8 cellular contexts compared by ENCODE assay signal in the genomic region with DNA sequence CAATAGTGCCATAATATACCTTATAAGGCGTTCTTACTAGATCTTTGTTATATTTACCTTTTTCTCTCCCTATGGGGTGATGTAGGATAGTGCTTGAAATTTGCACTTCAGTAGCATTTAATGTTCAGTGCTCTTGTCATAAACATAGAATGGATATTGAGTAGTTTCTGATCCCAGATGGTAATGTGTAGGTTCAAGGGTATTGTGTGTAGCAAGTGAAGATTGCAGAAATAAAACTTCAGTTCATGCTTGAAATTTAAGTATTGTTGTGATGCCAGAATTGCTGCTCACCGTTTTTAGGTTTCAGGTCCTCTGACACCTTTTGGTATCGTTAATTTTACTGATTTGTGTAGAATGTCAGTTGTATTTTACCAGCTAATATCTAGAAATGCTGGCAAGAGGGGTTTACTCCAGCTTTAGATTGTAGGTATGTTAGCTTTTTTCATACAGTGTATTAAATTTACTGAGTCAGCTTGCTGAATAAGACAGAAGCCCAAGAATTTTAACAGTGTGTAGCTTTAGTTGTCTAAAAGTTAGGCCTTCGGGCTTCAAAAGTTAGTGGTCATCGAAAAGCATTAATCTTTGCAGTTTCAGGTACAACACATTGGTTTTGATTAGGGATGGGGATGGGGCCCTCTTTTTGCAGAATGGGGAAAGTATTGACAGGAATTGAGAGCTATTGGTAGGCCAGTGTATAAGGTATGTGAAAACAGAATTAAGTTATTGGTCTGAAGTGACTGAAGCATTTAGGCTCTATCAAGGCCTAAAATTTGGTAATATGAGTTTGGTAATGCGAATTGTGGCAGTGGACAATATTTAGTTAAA.
A peak's percentile ranks its signal among the peaks of the same experiment; 100 is the strongest.
DNase-seq lines count a peak whose midpoint lies in the region; ATAC-seq and TF ChIP-seq lines count a peak whose summit lies in the region.

No MANE protein-coding gene starts in this region.

- TF ChIP-seq CTCF in WERI-Rb-1 (IDR thresholded peaks at IDR 0.05; ENCODE audit: low read depth, low read length) (no peak), GM13977 (IDR thresholded peaks at IDR 0.05; ENCODE audit: extremely low read depth, insufficient read depth, missing control alignments) (no peak)

- H3K4me1 Mint-ChIP-seq in stimulated activated naive CD8-positive, alpha-beta T cell treated with anti-CD3 and anti-CD28 coated beads, Interleukin-15, amount 100 ng/mL, for 72 hours, result peaks cover 33% of the 10 kb centered on the region

- no peaks in the 10 kb centered on the region for H3K27me3 Mint-ChIP-seq in stimulated activated naive CD8-positive, alpha-beta T cell treated with anti-CD3 and anti-CD28 coated beads, Interleukin-15, amount 100 ng/mL, for 72 hours

- H3K4me3 ChIP-seq in WERI-Rb-1 (ENCODE audit: low read depth, low read length) (peak overlapping the region; percentile 68), iPS DF 6.9 (ENCODE audit: low read length) (peak overlapping the region; percentile 86; the same call in 1 of the 2 replicates)

- peak overlapping the region; percentile 90 to 98 for H3K27ac Mint-ChIP-seq in stimulated activated naive CD8-positive, alpha-beta T cell treated with anti-CD3 and anti-CD28 coated beads, Interleukin-15, amount 100 ng/mL, for 72 hours

- H3K27ac ChIP-seq in WERI-Rb-1 (peak overlapping the region; percentile 74), iPS DF 6.9 (ENCODE audit: low read length) (no peak overlapping the region)

- H3K9me3 Mint-ChIP-seq in stimulated activated naive CD8-positive, alpha-beta T cell treated with anti-CD3 and anti-CD28 coated beads, Interleukin-15, amount 100 ng/mL, for 72 hours, result no peaks in the 10 kb centered on the region

- no CpG with 5 or more reads among the region's 6 CpGs for WGBS in iPS DF 6.9 (ENCODE audit: insufficient coverage, insufficient read length)

- H3K36me3 ChIP-seq in WERI-Rb-1 (no peaks in the 10 kb centered on the region), iPS DF 6.9 (ENCODE audit: control insufficient read depth, insufficient read depth, low read length) (no peaks in the 10 kb centered on the region)

- no peaks in the 10 kb centered on the region for H3K27me3 ChIP-seq in WERI-Rb-1 (ENCODE audit: insufficient read depth, low read depth, severe bottlenecking)
- H3K27me3 ChIP-seq in iPS DF 6.9 (ENCODE audit: control insufficient read depth, insufficient read depth, low read length), result no peaks in the 10 kb centered on the region

- no peak for ATAC-seq in stimulated activated naive CD8-positive, alpha-beta T cell treated with anti-CD3 and anti-CD28 coated beads, Interleukin-15, amount 100 ng/mL, for 72 hours

- peak overlapping the region; percentile 97 to 98 for H3K4me3 Mint-ChIP-seq in stimulated activated naive CD8-positive, alpha-beta T cell treated with anti-CD3 and anti-CD28 coated beads, Interleukin-15, amount 100 ng/mL, for 72 hours

- in situ Hi-C loops in GM13977 (cut with MboI; ENCODE audit: low pct_unique_long_range_greater_than_20kb, low sequenced_read_pairs, unreplicated experiment), result loop anchor here (10.0 kb wide), 1 partner anchor 239 kb away; no protein-coding TSS in a partner anchor

- DNase-seq in DMS 273 (lab: John Stamatoyannopoulos, UW; ENCODE audit: unreplicated experiment) (peak; percentile 22), DMS 273 treated with DMSO at 0.1 percent for 48 hours (lab: John Stamatoyannopoulos, UW) (no peak), WERI-Rb-1 (no peak), iPS DF 6.9 (ENCODE audit: low read depth, low spot score) (no peak), HPDE6-E6E7 (ENCODE audit: extremely low spot score) (no peak), GM13977 (ENCODE audit: low spot score) (no peak), AG20443 (ENCODE audit: low spot score) (no peak)
- no peak for DNase-seq in stimulated activated naive CD8-positive, alpha-beta T cell treated with anti-CD3 and anti-CD28 coated beads, Interleukin-15, amount 100 ng/mL, for 72 hours

- H3K4me1 ChIP-seq in iPS DF 6.9 (ENCODE audit: control insufficient read depth, insufficient read depth, low read length), result no peaks in the 10 kb centered on the region

- H3K9me3 ChIP-seq in WERI-Rb-1 (ENCODE audit: severe bottlenecking) (no peaks in the 10 kb centered on the region), iPS DF 6.9 (ENCODE audit: control insufficient read depth, insufficient read depth, low read length) (no peaks in the 10 kb centered on the region)
